Comparison of ENCODE assay signal across 1 cellular context in the genomic region with DNA sequence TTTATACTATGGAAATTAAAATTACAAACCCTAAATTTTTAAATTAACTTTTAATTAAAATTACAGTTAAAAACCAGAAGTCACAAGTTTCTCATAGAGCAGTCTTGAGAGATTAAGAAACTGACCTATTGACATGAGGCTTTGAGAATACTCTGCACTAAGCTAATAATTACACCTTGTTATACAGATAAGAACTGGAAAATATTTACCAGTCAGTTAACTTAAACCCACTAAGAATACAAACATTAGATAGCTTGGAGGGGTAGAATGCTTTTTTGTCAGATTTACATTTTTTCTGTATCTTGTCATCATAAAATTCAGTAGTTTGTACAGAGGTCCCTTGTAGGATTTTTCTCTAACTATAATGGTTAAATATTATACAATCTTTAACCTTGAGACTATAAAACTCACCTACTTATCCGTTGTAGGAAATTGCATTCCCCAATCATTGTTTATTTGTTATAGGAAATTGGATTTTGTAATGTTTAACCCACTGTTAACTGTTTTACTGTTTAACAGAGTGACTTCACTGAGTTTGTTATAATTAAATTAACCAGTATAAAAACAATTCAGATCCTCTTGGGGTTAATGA.
TF ChIP-seq lines count a peak whose summit lies in the region.

No MANE protein-coding gene starts in this region.

TF ChIP-seq in HepG2, 621 proteins besides CTCF, POLR2A, EP300 and RAD21 (continued from another document and continues in another):
- TF ChIP-seq, protein P1, sequence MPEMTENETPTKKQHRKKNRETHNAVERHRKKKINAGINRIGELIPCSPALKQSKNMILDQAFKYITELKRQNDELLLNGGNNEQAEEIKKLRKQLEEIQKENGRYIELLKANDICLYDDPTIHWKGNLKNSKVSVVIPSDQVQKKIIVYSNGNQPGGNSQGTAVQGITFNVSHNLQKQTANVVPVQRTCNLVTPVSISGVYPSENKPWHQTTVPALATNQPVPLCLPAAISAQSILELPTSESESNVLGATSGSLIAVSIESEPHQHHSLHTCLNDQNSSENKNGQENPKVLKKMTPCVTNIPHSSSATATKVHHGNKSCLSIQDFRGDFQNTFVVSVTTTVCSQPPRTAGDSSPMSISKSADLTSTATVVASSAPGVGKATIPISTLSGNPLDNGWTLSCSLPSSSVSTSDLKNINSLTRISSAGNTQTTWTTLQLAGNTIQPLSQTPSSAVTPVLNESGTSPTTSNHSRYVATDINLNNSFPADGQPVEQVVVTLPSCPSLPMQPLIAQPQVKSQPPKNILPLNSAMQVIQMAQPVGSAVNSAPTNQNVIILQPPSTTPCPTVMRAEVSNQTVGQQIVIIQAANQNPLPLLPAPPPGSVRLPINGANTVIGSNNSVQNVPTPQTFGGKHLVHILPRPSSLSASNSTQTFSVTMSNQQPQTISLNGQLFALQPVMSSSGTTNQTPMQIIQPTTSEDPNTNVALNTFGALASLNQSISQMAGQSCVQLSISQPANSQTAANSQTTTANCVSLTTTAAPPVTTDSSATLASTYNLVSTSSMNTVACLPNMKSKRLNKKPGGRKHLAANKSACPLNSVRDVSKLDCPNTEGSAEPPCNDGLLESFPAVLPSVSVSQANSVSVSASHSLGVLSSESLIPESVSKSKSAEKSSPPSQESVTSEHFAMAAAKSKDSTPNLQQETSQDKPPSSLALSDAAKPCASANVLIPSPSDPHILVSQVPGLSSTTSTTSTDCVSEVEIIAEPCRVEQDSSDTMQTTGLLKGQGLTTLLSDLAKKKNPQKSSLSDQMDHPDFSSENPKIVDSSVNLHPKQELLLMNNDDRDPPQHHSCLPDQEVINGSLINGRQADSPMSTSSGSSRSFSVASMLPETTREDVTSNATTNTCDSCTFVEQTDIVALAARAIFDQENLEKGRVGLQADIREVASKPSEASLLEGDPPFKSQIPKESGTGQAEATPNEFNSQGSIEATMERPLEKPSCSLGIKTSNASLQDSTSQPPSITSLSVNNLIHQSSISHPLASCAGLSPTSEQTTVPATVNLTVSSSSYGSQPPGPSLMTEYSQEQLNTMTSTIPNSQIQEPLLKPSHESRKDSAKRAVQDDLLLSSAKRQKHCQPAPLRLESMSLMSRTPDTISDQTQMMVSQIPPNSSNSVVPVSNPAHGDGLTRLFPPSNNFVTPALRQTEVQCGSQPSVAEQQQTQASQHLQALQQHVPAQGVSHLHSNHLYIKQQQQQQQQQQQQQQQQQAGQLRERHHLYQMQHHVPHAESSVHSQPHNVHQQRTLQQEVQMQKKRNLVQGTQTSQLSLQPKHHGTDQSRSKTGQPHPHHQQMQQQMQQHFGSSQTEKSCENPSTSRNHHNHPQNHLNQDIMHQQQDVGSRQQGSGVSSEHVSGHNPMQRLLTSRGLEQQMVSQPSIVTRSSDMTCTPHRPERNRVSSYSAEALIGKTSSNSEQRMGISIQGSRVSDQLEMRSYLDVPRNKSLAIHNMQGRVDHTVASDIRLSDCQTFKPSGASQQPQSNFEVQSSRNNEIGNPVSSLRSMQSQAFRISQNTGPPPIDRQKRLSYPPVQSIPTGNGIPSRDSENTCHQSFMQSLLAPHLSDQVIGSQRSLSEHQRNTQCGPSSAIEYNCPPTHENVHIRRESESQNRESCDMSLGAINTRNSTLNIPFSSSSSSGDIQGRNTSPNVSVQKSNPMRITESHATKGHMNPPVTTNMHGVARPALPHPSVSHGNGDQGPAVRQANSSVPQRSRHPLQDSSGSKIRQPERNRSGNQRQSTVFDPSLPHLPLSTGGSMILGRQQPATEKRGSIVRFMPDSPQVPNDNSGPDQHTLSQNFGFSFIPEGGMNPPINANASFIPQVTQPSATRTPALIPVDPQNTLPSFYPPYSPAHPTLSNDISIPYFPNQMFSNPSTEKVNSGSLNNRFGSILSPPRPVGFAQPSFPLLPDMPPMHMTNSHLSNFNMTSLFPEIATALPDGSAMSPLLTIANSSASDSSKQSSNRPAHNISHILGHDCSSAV (CRISPR knock-in tag; IDR thresholded peaks at IDR 0.05; ENCODE audit: borderline replicate concordance) = no peak
- no peak for TF ChIP-seq ZNF446 (CRISPR knock-in tag; IDR thresholded peaks at IDR 0.05)
- peak; percentile 92 for TF ChIP-seq ZNF652 (CRISPR knock-in tag; IDR thresholded peaks at IDR 0.05; ENCODE audit: borderline replicate concordance, low read depth)
- peak; percentile 49; the same call in 1 of the 2 replicates for TF ChIP-seq RXRB (CRISPR knock-in tag; IDR thresholded peaks at IDR 0.05; ENCODE audit: borderline replicate concordance)
- TF ChIP-seq ZNF569 (CRISPR knock-in tag; IDR thresholded peaks at IDR 0.05; ENCODE audit: borderline replicate concordance) = no peak
- no peak for TF ChIP-seq EZH2 (conservative IDR thresholded peaks at IDR 0.05; ENCODE audit: low read depth, low read length)
- no peak for TF ChIP-seq NFRKB (IDR thresholded peaks at IDR 0.05)
- TF ChIP-seq NFE2 (CRISPR knock-in tag; IDR thresholded peaks at IDR 0.05) = no peak
- no peak for TF ChIP-seq ZNF256 (CRISPR knock-in tag; conservative IDR thresholded peaks at IDR 0.05)
- peak; percentile 46; the same call in 1 of the 2 replicates for TF ChIP-seq RARA (CRISPR knock-in tag; IDR thresholded peaks at IDR 0.05)
- TF ChIP-seq SMC3 (IDR thresholded peaks at IDR 0.05; ENCODE audit: low read length) = no peak
- TF ChIP-seq, protein P2, sequence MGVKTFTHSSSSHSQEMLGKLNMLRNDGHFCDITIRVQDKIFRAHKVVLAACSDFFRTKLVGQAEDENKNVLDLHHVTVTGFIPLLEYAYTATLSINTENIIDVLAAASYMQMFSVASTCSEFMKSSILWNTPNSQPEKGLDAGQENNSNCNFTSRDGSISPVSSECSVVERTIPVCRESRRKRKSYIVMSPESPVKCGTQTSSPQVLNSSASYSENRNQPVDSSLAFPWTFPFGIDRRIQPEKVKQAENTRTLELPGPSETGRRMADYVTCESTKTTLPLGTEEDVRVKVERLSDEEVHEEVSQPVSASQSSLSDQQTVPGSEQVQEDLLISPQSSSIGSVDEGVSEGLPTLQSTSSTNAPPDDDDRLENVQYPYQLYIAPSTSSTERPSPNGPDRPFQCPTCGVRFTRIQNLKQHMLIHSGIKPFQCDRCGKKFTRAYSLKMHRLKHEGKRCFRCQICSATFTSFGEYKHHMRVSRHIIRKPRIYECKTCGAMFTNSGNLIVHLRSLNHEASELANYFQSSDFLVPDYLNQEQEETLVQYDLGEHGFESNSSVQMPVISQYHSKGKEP (CRISPR knock-in tag; IDR thresholded peaks at IDR 0.05) = no peak
- TF ChIP-seq, protein P3, sequence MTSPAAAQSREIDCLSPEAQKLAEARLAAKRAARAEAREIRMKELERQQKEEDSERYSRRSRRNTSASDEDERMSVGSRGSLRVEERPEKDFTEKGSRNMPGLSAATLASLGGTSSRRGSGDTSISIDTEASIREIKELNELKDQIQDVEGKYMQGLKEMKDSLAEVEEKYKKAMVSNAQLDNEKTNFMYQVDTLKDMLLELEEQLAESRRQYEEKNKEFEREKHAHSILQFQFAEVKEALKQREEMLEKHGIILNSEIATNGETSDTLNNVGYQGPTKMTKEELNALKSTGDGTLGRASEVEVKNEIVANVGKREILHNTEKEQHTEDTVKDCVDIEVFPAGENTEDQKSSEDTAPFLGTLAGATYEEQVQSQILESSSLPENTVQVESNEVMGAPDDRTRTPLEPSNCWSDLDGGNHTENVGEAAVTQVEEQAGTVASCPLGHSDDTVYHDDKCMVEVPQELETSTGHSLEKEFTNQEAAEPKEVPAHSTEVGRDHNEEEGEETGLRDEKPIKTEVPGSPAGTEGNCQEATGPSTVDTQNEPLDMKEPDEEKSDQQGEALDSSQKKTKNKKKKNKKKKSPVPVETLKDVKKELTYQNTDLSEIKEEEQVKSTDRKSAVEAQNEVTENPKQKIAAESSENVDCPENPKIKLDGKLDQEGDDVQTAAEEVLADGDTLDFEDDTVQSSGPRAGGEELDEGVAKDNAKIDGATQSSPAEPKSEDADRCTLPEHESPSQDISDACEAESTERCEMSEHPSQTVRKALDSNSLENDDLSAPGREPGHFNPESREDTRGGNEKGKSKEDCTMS (CRISPR knock-in tag; conservative IDR thresholded peaks at IDR 0.05) = no peak
- no peak for TF ChIP-seq CBFB (CRISPR knock-in tag; IDR thresholded peaks at IDR 0.05)
- no peak for TF ChIP-seq ZNF317 (CRISPR knock-in tag; IDR thresholded peaks at IDR 0.05)
- no peak for TF ChIP-seq DNMT1 (CRISPR knock-in tag; IDR thresholded peaks at IDR 0.05)
- no peak for TF ChIP-seq POLR2AphosphoS5 (IDR thresholded peaks at IDR 0.05; ENCODE audit: low read depth, low read length)
- no peak for TF ChIP-seq WIZ (CRISPR knock-in tag; IDR thresholded peaks at IDR 0.05)
- peak; percentile 50; the same call in 1 of the 2 replicates for TF ChIP-seq RCOR2 (CRISPR knock-in tag; IDR thresholded peaks at IDR 0.05)
- peak; percentile 61 for TF ChIP-seq TCF7 (IDR thresholded peaks at IDR 0.05; ENCODE audit: low read depth)
- TF ChIP-seq BCL6 (CRISPR knock-in tag; IDR thresholded peaks at IDR 0.05) = peak; percentile 52
- TF ChIP-seq, protein P4, sequence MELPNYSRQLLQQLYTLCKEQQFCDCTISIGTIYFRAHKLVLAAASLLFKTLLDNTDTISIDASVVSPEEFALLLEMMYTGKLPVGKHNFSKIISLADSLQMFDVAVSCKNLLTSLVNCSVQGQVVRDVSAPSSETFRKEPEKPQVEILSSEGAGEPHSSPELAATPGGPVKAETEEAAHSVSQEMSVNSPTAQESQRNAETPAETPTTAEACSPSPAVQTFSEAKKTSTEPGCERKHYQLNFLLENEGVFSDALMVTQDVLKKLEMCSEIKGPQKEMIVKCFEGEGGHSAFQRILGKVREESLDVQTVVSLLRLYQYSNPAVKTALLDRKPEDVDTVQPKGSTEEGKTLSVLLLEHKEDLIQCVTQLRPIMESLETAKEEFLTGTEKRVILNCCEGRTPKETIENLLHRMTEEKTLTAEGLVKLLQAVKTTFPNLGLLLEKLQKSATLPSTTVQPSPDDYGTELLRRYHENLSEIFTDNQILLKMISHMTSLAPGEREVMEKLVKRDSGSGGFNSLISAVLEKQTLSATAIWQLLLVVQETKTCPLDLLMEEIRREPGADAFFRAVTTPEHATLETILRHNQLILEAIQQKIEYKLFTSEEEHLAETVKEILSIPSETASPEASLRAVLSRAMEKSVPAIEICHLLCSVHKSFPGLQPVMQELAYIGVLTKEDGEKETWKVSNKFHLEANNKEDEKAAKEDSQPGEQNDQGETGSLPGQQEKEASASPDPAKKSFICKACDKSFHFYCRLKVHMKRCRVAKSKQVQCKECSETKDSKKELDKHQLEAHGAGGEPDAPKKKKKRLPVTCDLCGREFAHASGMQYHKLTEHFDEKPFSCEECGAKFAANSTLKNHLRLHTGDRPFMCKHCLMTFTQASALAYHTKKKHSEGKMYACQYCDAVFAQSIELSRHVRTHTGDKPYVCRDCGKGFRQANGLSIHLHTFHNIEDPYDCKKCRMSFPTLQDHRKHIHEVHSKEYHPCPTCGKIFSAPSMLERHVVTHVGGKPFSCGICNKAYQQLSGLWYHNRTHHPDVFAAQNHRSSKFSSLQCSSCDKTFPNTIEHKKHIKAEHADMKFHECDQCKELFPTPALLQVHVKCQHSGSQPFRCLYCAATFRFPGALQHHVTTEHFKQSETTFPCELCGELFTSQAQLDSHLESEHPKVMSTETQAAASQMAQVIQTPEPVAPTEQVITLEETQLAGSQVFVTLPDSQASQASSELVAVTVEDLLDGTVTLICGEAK (IDR thresholded peaks at IDR 0.05) = no peak
- TF ChIP-seq, protein P4 (CRISPR knock-in tag; IDR thresholded peaks at IDR 0.05) = no peak
- TF ChIP-seq STAG1 (CRISPR knock-in tag; IDR thresholded peaks at IDR 0.05) = no peak
- no peak for TF ChIP-seq AGO1 (IDR thresholded peaks at IDR 0.05; ENCODE audit: low read depth, low read length, poor library complexity, severe bottlenecking)
- TF ChIP-seq MAF1 (CRISPR knock-in tag; IDR thresholded peaks at IDR 0.05; ENCODE audit: borderline replicate concordance) = no peak
- TF ChIP-seq NFYC (CRISPR knock-in tag; IDR thresholded peaks at IDR 0.05) = no peak
- no peak for TF ChIP-seq FOXA1 (IDR thresholded peaks at IDR 0.05)
- peak; percentile 48 for TF ChIP-seq FOXA1 (CRISPR knock-in tag; IDR thresholded peaks at IDR 0.05)
- TF ChIP-seq ZFP37 (CRISPR knock-in tag; IDR thresholded peaks at IDR 0.05; ENCODE audit: borderline replicate concordance) = no peak
- no peak for TF ChIP-seq IRX3 (CRISPR knock-in tag; IDR thresholded peaks at IDR 0.05; ENCODE audit: borderline replicate concordance, low read depth)
- TF ChIP-seq SKI (IDR thresholded peaks at IDR 0.05; ENCODE audit: partially characterized antibody) = no peak
- TF ChIP-seq ZNF496 (CRISPR knock-in tag; IDR thresholded peaks at IDR 0.05; ENCODE audit: insufficient replicate concordance) = no peak
- no peak for TF ChIP-seq ZNF251 (CRISPR knock-in tag; IDR thresholded peaks at IDR 0.05)
- no peak for TF ChIP-seq ZNF780A (CRISPR knock-in tag; IDR thresholded peaks at IDR 0.05)
